12 cellular contexts compared by ENCODE assay signal in the genomic region with DNA sequence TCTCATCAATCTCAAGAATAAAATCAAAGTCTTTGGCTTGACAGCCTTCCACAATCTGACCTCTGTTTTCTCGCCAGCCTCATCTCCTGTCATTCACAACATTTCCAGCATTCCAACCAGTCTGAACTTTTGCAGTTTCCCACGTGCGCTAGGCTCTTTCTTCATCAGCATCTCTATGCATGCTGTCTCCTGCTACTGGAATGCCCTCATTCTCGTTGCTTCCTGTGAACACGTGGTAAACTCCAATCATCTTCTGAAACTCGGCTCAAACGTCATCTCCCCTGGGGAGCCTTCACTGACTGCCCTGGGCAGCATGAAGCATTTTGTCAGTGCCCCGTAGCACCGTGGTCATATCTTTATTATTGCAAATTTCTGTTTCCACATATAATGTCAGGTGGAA. TPM values are rescaled to one million over a fixed set of nuclear protein-coding genes. Genes with fewer than 3 reads are reported as not detected.
DNase-seq lines count a peak whose midpoint lies in the region; ATAC-seq and TF ChIP-seq lines count a peak whose summit lies in the region.
"Had no signal": no experiment of that assay in that cellular context is flagged by ENCODE, and none has a peak within 500 bp of the region (broad histone marks: within the 10 kb centered on the region; RNA-seq: fewer than 3 reads in every experiment).

No MANE protein-coding gene starts in this region.

- H3K36me3 Mint-ChIP-seq in stimulated activated effector memory CD8-positive, alpha-beta T cell treated with anti-CD3 and anti-CD28 coated beads, Interleukin-12 subunit alpha, Interleukin-12 subunit beta, amount 100 ng/mL, for 72 hours, result peaks cover 12% of the 10 kb centered on the region

- no peaks in the 10 kb centered on the region for H3K9me3 Mint-ChIP-seq in stimulated activated effector memory CD8-positive, alpha-beta T cell treated with anti-CD3 and anti-CD28 coated beads, Interleukin-12 subunit alpha, Interleukin-12 subunit beta, amount 100 ng/mL, for 72 hours
- H3K9me3 Mint-ChIP-seq: activated CD4-positive, alpha-beta T cell treated with anti-CD3 and anti-CD28 coated beads, Interleukin-2, amount 10 ng/mL, durations not matched to agents 24 days and 14 days had no signal

- TF ChIP-seq CTCF in HEK293 (tag by site-specific recombination; IDR thresholded peaks at IDR 0.05) (no peak), gastrocnemius medialis (IDR thresholded peaks at IDR 0.05 in 4 of 5, conservative IDR thresholded peaks at IDR 0.05 in 1 of 5) (no peak)

- POLR2A ChIA-PET in HEK293 (lab: Yijun Ruan, JAX), result no interaction called here

- H3K36me3 ChIP-seq in HEK293 (ENCODE audit: control insufficient read depth in 2 of 2, insufficient read depth in 1 of 2, low read length in 2 of 2), result peaks cover 8 to 18% of the 10 kb centered on the region in 2 experiments; a peak in 2 of 3 replicates
- no peaks in the 10 kb centered on the region for H3K36me3 ChIP-seq in gastrocnemius medialis

- peak; percentile 28 for DNase-seq in cerebellum (ENCODE audit: low spot score)
- peak; percentile 73 for DNase-seq in hepatic stellate cell (ENCODE audit: low spot score)
- DNase-seq in gastrocnemius medialis, result peak; percentile 27 to 61
- no peak for DNase-seq in activated CD8-positive, alpha-beta memory T cell treated with anti-CD3 and anti-CD28 coated beads, Interleukin-2, amount 50 U/mL, for 48 hours
- no peak for DNase-seq in stimulated activated effector memory CD8-positive, alpha-beta T cell treated with anti-CD3 and anti-CD28 coated beads, Interleukin-12 subunit alpha, Interleukin-12 subunit beta, amount 100 ng/mL, for 72 hours (ENCODE audit: low spot score in 2 of 2)
- DNase-seq in NCI-H1048 (lab: John Stamatoyannopoulos, UW), result no peak
- DNase-seq in HuH-7.5 (ENCODE audit: low spot score), result no peak
- DNase-seq: activated CD4-positive, alpha-beta T cell treated with anti-CD3 and anti-CD28 coated beads, Interleukin-2, amount 10 ng/mL, durations not matched to agents 24 days and 14 days; anterior cingulate cortex; left colon had no signal

- H3K4me3 ChIP-seq in HEK293 (ENCODE audit: low read depth, low read length) (no peak overlapping the region), gastrocnemius medialis (no peak overlapping the region)

- no peaks in the 10 kb centered on the region for H3K9me3 ChIP-seq in HEK293 (ENCODE audit: control insufficient read depth, insufficient read depth, low read depth, low read length)
- no peaks in the 10 kb centered on the region for H3K9me3 ChIP-seq in gastrocnemius medialis

- H3K4me1 Mint-ChIP-seq in stimulated activated effector memory CD8-positive, alpha-beta T cell treated with anti-CD3 and anti-CD28 coated beads, Interleukin-12 subunit alpha, Interleukin-12 subunit beta, amount 100 ng/mL, for 72 hours, result peaks cover 21% of the 10 kb centered on the region

- peak; percentile 64 to 66 for ATAC-seq in gastrocnemius medialis
- no peak for ATAC-seq in stimulated activated effector memory CD8-positive, alpha-beta T cell treated with anti-CD3 and anti-CD28 coated beads, Interleukin-12 subunit alpha, Interleukin-12 subunit beta, amount 100 ng/mL, for 72 hours
- ATAC-seq: left colon had no signal

- H3K27ac Mint-ChIP-seq in stimulated activated effector memory CD8-positive, alpha-beta T cell treated with anti-CD3 and anti-CD28 coated beads, Interleukin-12 subunit alpha, Interleukin-12 subunit beta, amount 100 ng/mL, for 72 hours, result no peak overlapping the region
- H3K27ac Mint-ChIP-seq: activated CD4-positive, alpha-beta T cell treated with anti-CD3 and anti-CD28 coated beads, Interleukin-2, amount 10 ng/mL, durations not matched to agents 24 days and 14 days had no signal

- peaks cover 20% of the 10 kb centered on the region for H3K4me1 ChIP-seq in HEK293 (ENCODE audit: control insufficient read depth, insufficient read depth, low read length)
- H3K4me1 ChIP-seq in gastrocnemius medialis, result peaks cover 13 to 18% of the 10 kb centered on the region in 2 donors

- TF ChIP-seq POLR2A in gastrocnemius medialis (IDR thresholded peaks at IDR 0.05), result no peak

- intact Hi-C loops in gastrocnemius medialis (cut with DNase I; ENCODE audit: low total_unique reads), result no loop called here

- no peak overlapping the region for H3K27ac ChIP-seq in HEK293 (ENCODE audit: extremely low read depth, low read depth, low read length)
- H3K27ac ChIP-seq in gastrocnemius medialis, result peak overlapping the region in 2 of 4 donors; percentile 25 to 34
- H3K27ac ChIP-seq: RWPE1 had no signal

- H3K27me3 ChIP-seq in gastrocnemius medialis, result no peaks in the 10 kb centered on the region

- CTCF ChIA-PET in HEK293 (lab: Yijun Ruan, JAX), result interaction anchor here (0.5 to 1.0 kb wide), 3 partner anchors 12 to 76 kb away, joined by 3 to 6 read pairs (median 5); partner anchors contain the start of gene RSBN1L

- no peak overlapping the region for H3K4me3 Mint-ChIP-seq in stimulated activated effector memory CD8-positive, alpha-beta T cell treated with anti-CD3 and anti-CD28 coated beads, Interleukin-12 subunit alpha, Interleukin-12 subunit beta, amount 100 ng/mL, for 72 hours
- H3K4me3 Mint-ChIP-seq: activated CD4-positive, alpha-beta T cell treated with anti-CD3 and anti-CD28 coated beads, Interleukin-2, amount 10 ng/mL, durations not matched to agents 24 days and 14 days had no signal

- in situ Hi-C loops in gastrocnemius medialis (cut with MboI; ENCODE audit: low sequenced_read_pairs in 4 of 4), result no loop called here

TF ChIP-seq in HEK293, 187 proteins besides CTCF, POLR2A, EP300 and RAD21:
- TF ChIP-seq GLIS1 (tag by site-specific recombination; IDR thresholded peaks at IDR 0.05) (peak; percentile 51), ZNF629 (tag by site-specific recombination; IDR thresholded peaks at IDR 0.05) (0 out of 2 replicates have a peak, but pooled peaks have one; percentile 38), ZBTB17 (tag by site-specific recombination; IDR thresholded peaks at IDR 0.05) (peak; percentile 30; the same call in 1 of the 2 replicates), GLI2 (tag by site-specific recombination; IDR thresholded peaks at IDR 0.05; ENCODE audit: borderline replicate concordance, low read depth) (no peak), ZNF19 (tag by site-specific recombination; IDR thresholded peaks at IDR 0.05; ENCODE audit: low read depth) (no peak), ZNF132 (tag by site-specific recombination; IDR thresholded peaks at IDR 0.05; ENCODE audit: borderline replicate concordance) (no peak), ZNF10 (tag by site-specific recombination; IDR thresholded peaks at IDR 0.05) (peak; percentile 71; the same call in 1 of the 2 replicates), OSR2 (tag by site-specific recombination; IDR thresholded peaks at IDR 0.05) (peak; percentile 89), ZNF664 (tag by site-specific recombination; IDR thresholded peaks at IDR 0.05) (no peak)
- TF ChIP-seq, protein P1, sequence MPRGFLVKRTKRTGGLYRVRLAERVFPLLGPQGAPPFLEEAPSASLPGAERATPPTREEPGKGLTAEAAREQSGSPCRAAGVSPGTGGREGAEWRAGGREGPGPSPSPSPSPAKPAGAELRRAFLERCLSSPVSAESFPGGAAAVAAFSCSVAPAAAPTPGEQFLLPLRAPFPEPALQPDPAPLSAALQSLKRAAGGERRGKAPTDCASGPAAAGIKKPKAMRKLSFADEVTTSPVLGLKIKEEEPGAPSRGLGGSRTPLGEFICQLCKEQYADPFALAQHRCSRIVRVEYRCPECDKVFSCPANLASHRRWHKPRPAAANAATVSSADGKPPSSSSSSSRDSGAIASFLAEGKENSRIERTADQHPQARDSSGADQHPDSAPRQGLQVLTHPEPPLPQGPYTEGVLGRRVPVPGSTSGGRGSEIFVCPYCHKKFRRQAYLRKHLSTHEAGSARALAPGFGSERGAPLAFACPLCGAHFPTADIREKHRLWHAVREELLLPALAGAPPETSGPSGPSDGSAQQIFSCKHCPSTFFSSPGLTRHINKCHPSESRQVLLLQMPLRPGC (tag by site-specific recombination; IDR thresholded peaks at IDR 0.05), result 0 out of 2 replicates have a peak, but pooled peaks have one; percentile 31
- TF ChIP-seq, protein P2, sequence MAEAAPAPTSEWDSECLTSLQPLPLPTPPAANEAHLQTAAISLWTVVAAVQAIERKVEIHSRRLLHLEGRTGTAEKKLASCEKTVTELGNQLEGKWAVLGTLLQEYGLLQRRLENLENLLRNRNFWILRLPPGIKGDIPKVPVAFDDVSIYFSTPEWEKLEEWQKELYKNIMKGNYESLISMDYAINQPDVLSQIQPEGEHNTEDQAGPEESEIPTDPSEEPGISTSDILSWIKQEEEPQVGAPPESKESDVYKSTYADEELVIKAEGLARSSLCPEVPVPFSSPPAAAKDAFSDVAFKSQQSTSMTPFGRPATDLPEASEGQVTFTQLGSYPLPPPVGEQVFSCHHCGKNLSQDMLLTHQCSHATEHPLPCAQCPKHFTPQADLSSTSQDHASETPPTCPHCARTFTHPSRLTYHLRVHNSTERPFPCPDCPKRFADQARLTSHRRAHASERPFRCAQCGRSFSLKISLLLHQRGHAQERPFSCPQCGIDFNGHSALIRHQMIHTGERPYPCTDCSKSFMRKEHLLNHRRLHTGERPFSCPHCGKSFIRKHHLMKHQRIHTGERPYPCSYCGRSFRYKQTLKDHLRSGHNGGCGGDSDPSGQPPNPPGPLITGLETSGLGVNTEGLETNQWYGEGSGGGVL (tag by site-specific recombination; IDR thresholded peaks at IDR 0.05), result no peak

RNA-seq across cellular contexts. Expression of gene RSBN1L, which starts 12.2 kb away (rescaled TPM):
- total RNA-seq in cerebellum, result 44.7 TPM
- 10 to 100 TPM in 1 of 4 donors, 1 to 10 TPM in 3; 5.1 to 11.7 (median 8.7) TPM for total RNA-seq in gastrocnemius medialis

Comparison
In these comparisons a context has a peak if more than half of its experiments do, and no peak if none do; other contexts are left out.
1. DNase-seq: peak in cerebellum (single experiment), hepatic stellate cell (single experiment) and gastrocnemius medialis (2 of 2); none in activated CD8-positive, alpha-beta memory T cell treated with anti-CD3 and anti-CD28 coated beads, Interleukin-2, amount 50 U/mL, for 48 hours (single experiment), stimulated activated effector memory CD8-positive, alpha-beta T cell treated with anti-CD3 and anti-CD28 coated beads, Interleukin-12 subunit alpha, Interleukin-12 subunit beta, amount 100 ng/mL, for 72 hours (0 of 2), NCI-H1048 (single experiment) and HuH-7.5 (single experiment).